ENCODE assay signal across 8 cellular contexts in the genomic region with DNA sequence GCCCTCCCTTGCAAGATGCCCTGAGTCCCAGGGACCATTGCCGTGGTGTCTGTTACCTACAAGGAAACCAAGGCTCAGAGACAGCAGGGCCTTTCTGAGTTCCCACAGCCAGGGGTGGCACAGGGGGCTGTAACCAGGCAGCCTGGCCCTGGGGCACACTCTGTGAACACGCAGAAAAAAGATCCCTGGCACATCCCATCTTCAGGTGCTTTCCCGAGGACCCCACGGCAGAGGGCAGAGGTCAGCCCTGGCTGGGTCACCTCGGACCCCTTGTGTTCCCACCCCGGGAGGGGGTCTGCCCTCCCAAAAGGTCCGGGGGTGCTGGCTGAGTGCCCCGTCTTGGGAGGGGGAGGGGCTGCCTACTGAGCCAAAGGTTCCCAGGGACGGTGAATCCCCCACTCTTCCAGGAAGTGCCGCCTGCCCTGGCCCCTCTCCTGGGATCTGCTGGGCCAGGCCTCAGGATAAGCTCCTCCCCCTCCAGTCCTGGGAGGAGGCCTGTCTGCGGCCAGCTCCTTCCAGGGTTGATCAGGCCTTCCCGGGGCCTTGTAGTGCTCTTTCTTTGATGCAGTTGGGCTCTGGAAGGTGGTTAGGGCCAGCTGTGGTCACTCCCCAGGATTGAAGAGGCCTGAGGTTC. TPM values are rescaled to one million over a fixed set of nuclear protein-coding genes. Genes with fewer than 3 reads are reported as not detected.
DNase-seq lines count a peak whose midpoint lies in the region; ATAC-seq, FAIRE-seq and TF ChIP-seq lines count a peak whose summit lies in the region.

No MANE protein-coding gene starts in this region.

- no peaks in the 10 kb centered on the region for H3F3A ChIP-seq in MM.1S (ENCODE audit: insufficient read depth, low read length)

- no peak for FAIRE-seq in urothelium cell line (lab: Jason Lieb, UNC)

- no peak overlapping the region for H3K4me2 ChIP-seq in MM.1S (ENCODE audit: low read depth, low read length)

- no peak for TF ChIP-seq POLR2A in esophagus muscularis mucosa (IDR thresholded peaks at IDR 0.05; ENCODE audit: low read depth)

- peaks cover 78 to 100% (median 100%) of the 10 kb centered on the region in 4 donors for H3K4me1 ChIP-seq in esophagus muscularis mucosa
- H3K4me1 ChIP-seq in MM.1S (ENCODE audit: low read length), result 0 out of 2 replicates have a peak, but pooled peaks cover 8% of the 10 kb centered on the region

- H3K9me3 ChIP-seq in esophagus muscularis mucosa (no peaks in the 10 kb centered on the region), MM.1S (replicated peaks; ENCODE audit: insufficient read depth, low read length) (no peaks in the 10 kb centered on the region)

- 34% methylated on average over 6 of the region's 12 CpGs for WGBS in esophagus muscularis mucosa

- H3K79me2 ChIP-seq in MM.1S (ENCODE audit: low read length), result no peaks in the 10 kb centered on the region

- H3K4me3 Mint-ChIP-seq in mesothelial cell of epicardium, result peak overlapping the region; percentile 33

- no peak for TF ChIP-seq CTCF in esophagus muscularis mucosa (IDR thresholded peaks at IDR 0.05)
- no peak for TF ChIP-seq CTCF in mesothelial cell of epicardium (IDR thresholded peaks at IDR 0.05; ENCODE audit: unreplicated experiment)
- TF ChIP-seq CTCF in MM.1S (IDR thresholded peaks at IDR 0.05; ENCODE audit: low read length), result no peak

- peak overlapping the region; percentile 95 for H3K27ac Mint-ChIP-seq in mesothelial cell of epicardium

- no peaks in the 10 kb centered on the region for H3K9me3 Mint-ChIP-seq in mesothelial cell of epicardium

- no peak for ATAC-seq in HG03565 (IDR thresholded peaks at IDR 0.05; ENCODE audit: unreplicated experiment)

- H3K9me2 ChIP-seq in MM.1S (replicated peaks; ENCODE audit: insufficient read depth, low read length), result no peaks in the 10 kb centered on the region

- no peaks in the 10 kb centered on the region for H3K36me3 ChIP-seq in esophagus muscularis mucosa
- no peaks in the 10 kb centered on the region for H3K36me3 ChIP-seq in MM.1S (replicated peaks; ENCODE audit: insufficient read depth, low read length)

- peak; percentile 58 for DNase-seq in activated CD8-positive, alpha-beta memory T cell treated with anti-CD3 and anti-CD28 coated beads for 24 hours
- no peak for DNase-seq in activated CD8-positive, alpha-beta memory T cell treated with anti-CD3 and anti-CD28 coated beads, Interleukin-2, amount 50 U/mL, for 48 hours
- DNase-seq in esophagus muscularis mucosa (ENCODE audit: extremely low spot score) (no peak), mesothelial cell of epicardium (ENCODE audit: low spot score in 2 of 2, unreplicated experiment in 2 of 2) (peak in 1 of 2 experiments; percentile 60), urothelium cell line (ENCODE audit: low spot score) (peak; percentile 66), MM.1S (no peak), T-helper 2 cell (no peak)

- no peak for TF ChIP-seq EP300 in esophagus muscularis mucosa (IDR thresholded peaks at IDR 0.05)

- H3K9ac ChIP-seq in MM.1S (ENCODE audit: low read length), result no peak overlapping the region

- H3K27me3 Mint-ChIP-seq in mesothelial cell of epicardium (ENCODE audit: low read depth), result no peaks in the 10 kb centered on the region

- no peak overlapping the region for H2AFZ ChIP-seq in MM.1S (ENCODE audit: low read length)

- H3K4me1 Mint-ChIP-seq in mesothelial cell of epicardium, result peaks cover 53% of the 10 kb centered on the region

- no peaks in the 10 kb centered on the region for H4K20me1 ChIP-seq in MM.1S (ENCODE audit: insufficient read depth, low read length)

- H3K27ac ChIP-seq in esophagus muscularis mucosa (replicated peaks in 1 of 4), result peak overlapping the region; percentile 96 to 97 (median 96)
- H3K27ac ChIP-seq in MM.1S (ENCODE audit: low read length), result no peak overlapping the region

- no peaks in the 10 kb centered on the region for H3K36me3 Mint-ChIP-seq in mesothelial cell of epicardium

- intact Hi-C loops in esophagus muscularis mucosa (cut with DNase I), result no loop called here

- H3K4me3 ChIP-seq in esophagus muscularis mucosa (peak overlapping the region; percentile 12 to 31 (median 23)), MM.1S (ENCODE audit: low read length) (no peak overlapping the region)

- H3K27me3 ChIP-seq in esophagus muscularis mucosa, result no peaks in the 10 kb centered on the region
- peaks cover 42% of the 10 kb centered on the region for H3K27me3 ChIP-seq in MM.1S (replicated peaks; ENCODE audit: insufficient read depth, low read length)

RNA-seq across cellular contexts. Expression of a gene that starts 8.1 kb away (rescaled TPM):
- total RNA-seq in esophagus muscularis mucosa (10 to 100 TPM; 10.8 to 32.6 (median 14.9) TPM), mesothelial cell of epicardium (78.2 to 80.3 TPM (median 79.6 TPM) in 3 replicates)

RNA-seq across cellular contexts. Expression of a gene that starts 27.2 kb away (rescaled TPM):
- total RNA-seq in esophagus muscularis mucosa (10 to 100 TPM; 24.5 to 44.1 (median 40.2) TPM), mesothelial cell of epicardium (31.8 to 35.6 TPM (median 33.6 TPM) in 3 replicates)

RNA-seq across cellular contexts. Expression of a gene that starts 47.7 kb away (rescaled TPM):
- 10 to 100 TPM in 3 of 4 donors, 1 to 10 TPM in 1; 7.1 to 31.3 (median 21.7) TPM for total RNA-seq in esophagus muscularis mucosa
- 36.7 to 37.6 TPM (median 37.5 TPM) in 3 replicates for total RNA-seq in mesothelial cell of epicardium

RNA-seq across cellular contexts. Expression of a gene that starts 51.1 kb away (rescaled TPM):
- total RNA-seq in esophagus muscularis mucosa (1 to 10 TPM; 2.8 to 4.6 (median 3.7) TPM), mesothelial cell of epicardium (28.8 to 33.7 TPM (median 29.5 TPM) in 3 replicates)

Comparison
In these comparisons a context has a peak if more than half of its experiments do, and no peak if none do; other contexts are left out.
1. DNase-seq: peak in activated CD8-positive, alpha-beta memory T cell treated with anti-CD3 and anti-CD28 coated beads for 24 hours (single experiment) and urothelium cell line (single experiment); none in activated CD8-positive, alpha-beta memory T cell treated with anti-CD3 and anti-CD28 coated beads, Interleukin-2, amount 50 U/mL, for 48 hours (single experiment), esophagus muscularis mucosa (single experiment), MM.1S (single experiment) and T-helper 2 cell (0 of 5).